Comparison of ENCODE assay signal across 17 cellular contexts in genomic region chr12:591571-592505, GRCh38.
A peak's percentile ranks its signal among the peaks of the same experiment; 100 is the strongest.
DNase-seq lines count a peak whose midpoint lies in the region; ATAC-seq, FAIRE-seq and TF ChIP-seq lines count a peak whose summit lies in the region.
"Had no signal": no experiment of that assay in that cellular context is flagged by ENCODE, and none has a peak within 500 bp of the region (broad histone marks: within the 10 kb centered on the region; RNA-seq: fewer than 3 reads in every experiment).

No MANE protein-coding gene starts in this region.

- H3K27ac ChIP-seq in psoas muscle: peak overlapping the region; percentile 80
- H3K27ac ChIP-seq: colonic mucosa, upper lobe of right lung had no signal

- H3K36me3 ChIP-seq in psoas muscle (ENCODE audit: insufficient read depth in 1 of 2, low read depth in 1 of 2): no peaks in the 10 kb centered on the region
- H3K36me3 ChIP-seq: colonic mucosa, upper lobe of right lung had no signal

- H3K9me3 ChIP-seq in psoas muscle: no peaks in the 10 kb centered on the region
- H3K9me3 ChIP-seq: colonic mucosa, upper lobe of right lung had no signal

- peak; percentile 16 for FAIRE-seq in D721Med (lab: Jason Lieb, UNC)
- FAIRE-seq: GM18507 had no signal

- no peak for DNase-seq in D721Med (ENCODE audit: insufficient read length, low spot score)
- DNase-seq in NCI-H82 (lab: John Stamatoyannopoulos, UW): peak; percentile 94
- peak; percentile 90 for DNase-seq in Right ventricle myocardium inferior (ENCODE audit: missing footprints)
- DNase-seq in psoas muscle: peak; percentile 52 to 87
- DNase-seq in GM13977 (ENCODE audit: low spot score): no peak
- DNase-seq in activated CD4-positive, alpha-beta T cell treated with anti-CD3 and anti-CD28 coated beads for 48 hours: no peak
- DNase-seq in mesenteric fat pad (ENCODE audit: low spot score): no peak
- no peak for DNase-seq in HPDE6-E6E7 (ENCODE audit: extremely low spot score)
- DNase-seq: activated CD4-positive, alpha-beta T cell treated with anti-CD3 and anti-CD28 coated beads, Interleukin-2, amount 50 U/mL, for 4 hours; colonic mucosa; naive thymus-derived CD4-positive, alpha-beta T cell; NCI-H1092; NCI-H526 treated with DMSO at 0.1 percent for 48 hours; upper lobe of right lung had no signal

- in situ Hi-C loops in GM13977 (cut with MboI; ENCODE audit: low pct_unique_long_range_greater_than_20kb, low sequenced_read_pairs, unreplicated experiment): no loop called here

- 43 to 60% (median 43%) methylated on average over 22 of the region's 22 CpGs for WGBS in psoas muscle, 3 donors

- peak; percentile 89 for ATAC-seq in Right ventricle myocardium inferior
- peak in 1 of 4 donors; percentile 79 for ATAC-seq in psoas muscle
- ATAC-seq: activated naive CD4-positive, alpha-beta T cell treated with anti-CD3 and anti-CD28 coated beads, Interleukin-2, amount 50 U/mL, for 72 hours had no signal

- intact Hi-C loops in Right ventricle myocardium inferior (cut with DNase I) (loop anchor here (1.0 to 2.0 kb wide), 4 partner anchors 9 to 31 kb away; no protein-coding TSS in a partner anchor), psoas muscle (cut with DNase I) (no loop called here)

- H3K27me3 ChIP-seq in psoas muscle (ENCODE audit: insufficient read depth in 3 of 3, low read length in 2 of 3): no peaks in the 10 kb centered on the region
- H3K27me3 ChIP-seq: colonic mucosa, upper lobe of right lung had no signal

- TF ChIP-seq CTCF in D721Med (IDR thresholded peaks at IDR 0.05; ENCODE audit: insufficient read depth, missing control alignments) (no peak), psoas muscle (IDR thresholded peaks at IDR 0.05) (no peak), GM13977 (IDR thresholded peaks at IDR 0.05; ENCODE audit: extremely low read depth, insufficient read depth, missing control alignments) (no peak)

- peaks cover 13% of the 10 kb centered on the region for H3K4me1 ChIP-seq in psoas muscle
- H3K4me1 ChIP-seq: colonic mucosa, upper lobe of right lung had no signal

- no peak overlapping the region for H3K4me3 ChIP-seq in psoas muscle
- H3K4me3 ChIP-seq: colonic mucosa, skin epidermis, upper lobe of right lung had no signal

Comparison
In these comparisons a context has a peak if more than half of its experiments do, and no peak if none do; other contexts are left out.
1. DNase-seq: peak in NCI-H82 (single experiment), Right ventricle myocardium inferior (single experiment) and psoas muscle (2 of 2); none in D721Med (single experiment), GM13977 (single experiment), activated CD4-positive, alpha-beta T cell treated with anti-CD3 and anti-CD28 coated beads for 48 hours (single experiment), mesenteric fat pad (single experiment) and HPDE6-E6E7 (single experiment).